Comparison of ENCODE assay signal across 11 cellular contexts in genomic region chr10:78777466-78778256, GRCh38.
DNase-seq lines count a peak whose midpoint lies in the region; ATAC-seq and TF ChIP-seq lines count a peak whose summit lies in the region.
"Had no signal": no experiment of that assay in that cellular context is flagged by ENCODE, and none has a peak within 500 bp of the region (broad histone marks: within the 10 kb centered on the region; RNA-seq: fewer than 3 reads in every experiment).

No MANE protein-coding gene starts in this region.

- no peak overlapping the region for H3K27ac ChIP-seq in neural progenitor cell
- H3K27ac ChIP-seq: epithelial cell of prostate had no signal

- no peaks in the 10 kb centered on the region for H3K27me3 ChIP-seq in neural progenitor cell

- no peak for DNase-seq in stimulated activated naive CD8-positive, alpha-beta T cell treated with anti-CD3 and anti-CD28 coated beads, Interleukin-15, amount 100 ng/mL, for 72 hours
- no peak for DNase-seq in stimulated activated naive CD8-positive, alpha-beta T cell treated with anti-CD3 and anti-CD28 coated beads, Interleukin-15, Interleukin-2, amounts not matched to agents 100 U/mL and 50 U/mL, for 24 hours
- DNase-seq in Right ventricle myocardium inferior (ENCODE audit: missing footprints) (peak; percentile 85), neural progenitor cell (ENCODE audit: low spot score) (no peak), NCI-H1417 treated with DMSO at 0.1 percent for 48 hours (lab: John Stamatoyannopoulos, UW) (no peak), Calu3 (no peak)
- DNase-seq in activated effector memory CD4-positive, alpha-beta T cell treated with Interleukin-2 at 50 U/mL for 16 hours, result no peak
- no peak for DNase-seq in stimulated activated CD4-positive, alpha-beta T cell treated with anti-CD3 and anti-CD28 coated beads, Interleukin-12 subunit alpha, Interleukin-12 subunit beta, amount 100 ng/mL, for 4 hours
- DNase-seq: KBM-7 had no signal

- no peaks in the 10 kb centered on the region for H3K4me1 Mint-ChIP-seq in stimulated activated naive CD8-positive, alpha-beta T cell treated with anti-CD3 and anti-CD28 coated beads, Interleukin-15, amount 100 ng/mL, for 72 hours
- H3K4me1 Mint-ChIP-seq in neural progenitor cell (peaks cover 40% of the 10 kb centered on the region), Calu3 (ENCODE audit: low read depth, unreplicated experiment) (peaks cover 16% of the 10 kb centered on the region)

- BruUV-seq in Calu3 (replicated peaks; lab: Mats Ljungman, UMichigan), result no TSS peak

- H3K79me2 ChIP-seq in neural progenitor cell (ENCODE audit: low read depth), result no peaks in the 10 kb centered on the region

- no peaks in the 10 kb centered on the region for H3K27me3 Mint-ChIP-seq in stimulated activated naive CD8-positive, alpha-beta T cell treated with anti-CD3 and anti-CD28 coated beads, Interleukin-15, amount 100 ng/mL, for 72 hours
- H3K27me3 Mint-ChIP-seq in neural progenitor cell (ENCODE audit: insufficient read depth, low read depth), result peaks cover 4% of the 10 kb centered on the region
- peaks cover 4% of the 10 kb centered on the region for H3K27me3 Mint-ChIP-seq in Calu3 (ENCODE audit: unreplicated experiment)
- H3K27me3 Mint-ChIP-seq: progenitor cell of endocrine pancreas had no signal

- H3F3A ChIP-seq in neural progenitor cell (ENCODE audit: low read depth), result peaks cover 3% of the 10 kb centered on the region

- TF ChIP-seq CTCF in neural progenitor cell (IDR thresholded peaks at IDR 0.05) (no peak), Calu3 (IDR thresholded peaks at IDR 0.05; ENCODE audit: unreplicated experiment) (no peak)

- no peak overlapping the region for H3K4me2 ChIP-seq in neural progenitor cell

- H3K9me3 ChIP-seq in neural progenitor cell (ENCODE audit: low read depth), result no peaks in the 10 kb centered on the region

- H3K9me3 Mint-ChIP-seq in stimulated activated naive CD8-positive, alpha-beta T cell treated with anti-CD3 and anti-CD28 coated beads, Interleukin-15, amount 100 ng/mL, for 72 hours, result no peaks in the 10 kb centered on the region
- H3K9me3 Mint-ChIP-seq in neural progenitor cell (no peaks in the 10 kb centered on the region), Calu3 (ENCODE audit: low read depth, unreplicated experiment) (no peaks in the 10 kb centered on the region)

- CTCF ChIA-PET in Calu3 (lab: Charles Lee), result no interaction called here

- H3K36me3 ChIP-seq in neural progenitor cell, result no peaks in the 10 kb centered on the region

- no peak overlapping the region for H3K9ac ChIP-seq in neural progenitor cell

- H4K20me1 ChIP-seq in neural progenitor cell (ENCODE audit: low read depth), result no peaks in the 10 kb centered on the region

- H3K4me1 ChIP-seq in neural progenitor cell, result no peaks in the 10 kb centered on the region

- no peak overlapping the region for H3K4me3 Mint-ChIP-seq in stimulated activated naive CD8-positive, alpha-beta T cell treated with anti-CD3 and anti-CD28 coated beads, Interleukin-15, amount 100 ng/mL, for 72 hours
- no peak overlapping the region for H3K4me3 Mint-ChIP-seq in neural progenitor cell
- no peak overlapping the region for H3K4me3 Mint-ChIP-seq in Calu3 (ENCODE audit: low read depth, unreplicated experiment)

- ATAC-seq in stimulated activated naive CD8-positive, alpha-beta T cell treated with anti-CD3 and anti-CD28 coated beads, Interleukin-15, amount 100 ng/mL, for 72 hours, result peak; percentile 7
- no peak for ATAC-seq in stimulated activated naive CD8-positive, alpha-beta T cell treated with anti-CD3 and anti-CD28 coated beads, Interleukin-15, Interleukin-2, amounts not matched to agents 100 U/mL and 50 U/mL, for 24 hours
- ATAC-seq in Right ventricle myocardium inferior, result peak; percentile 89

- no peaks in the 10 kb centered on the region for H3K36me3 Mint-ChIP-seq in neural progenitor cell
- H3K36me3 Mint-ChIP-seq in Calu3 (ENCODE audit: insufficient read depth, unreplicated experiment), result no peaks in the 10 kb centered on the region

- no peak overlapping the region for H3K27ac Mint-ChIP-seq in stimulated activated naive CD8-positive, alpha-beta T cell treated with anti-CD3 and anti-CD28 coated beads, Interleukin-15, amount 100 ng/mL, for 72 hours
- H3K27ac Mint-ChIP-seq in neural progenitor cell, result peak overlapping the region; percentile 35
- H3K27ac Mint-ChIP-seq in Calu3 (ENCODE audit: unreplicated experiment), result no peak overlapping the region
- H3K27ac Mint-ChIP-seq: progenitor cell of endocrine pancreas had no signal

- H3K4me3 ChIP-seq in neural progenitor cell, result no peak overlapping the region

- peak overlapping the region; percentile 60 for H2AFZ ChIP-seq in neural progenitor cell (replicated peaks)

- intact Hi-C loops in Right ventricle myocardium inferior (cut with DNase I), result no loop called here
- intact Hi-C loops in Calu3 (cut with micrococcal nuclease; ENCODE audit: unreplicated experiment), result no loop called here
